Comparison of ENCODE assay signal across 1 cellular context in the genomic region with DNA sequence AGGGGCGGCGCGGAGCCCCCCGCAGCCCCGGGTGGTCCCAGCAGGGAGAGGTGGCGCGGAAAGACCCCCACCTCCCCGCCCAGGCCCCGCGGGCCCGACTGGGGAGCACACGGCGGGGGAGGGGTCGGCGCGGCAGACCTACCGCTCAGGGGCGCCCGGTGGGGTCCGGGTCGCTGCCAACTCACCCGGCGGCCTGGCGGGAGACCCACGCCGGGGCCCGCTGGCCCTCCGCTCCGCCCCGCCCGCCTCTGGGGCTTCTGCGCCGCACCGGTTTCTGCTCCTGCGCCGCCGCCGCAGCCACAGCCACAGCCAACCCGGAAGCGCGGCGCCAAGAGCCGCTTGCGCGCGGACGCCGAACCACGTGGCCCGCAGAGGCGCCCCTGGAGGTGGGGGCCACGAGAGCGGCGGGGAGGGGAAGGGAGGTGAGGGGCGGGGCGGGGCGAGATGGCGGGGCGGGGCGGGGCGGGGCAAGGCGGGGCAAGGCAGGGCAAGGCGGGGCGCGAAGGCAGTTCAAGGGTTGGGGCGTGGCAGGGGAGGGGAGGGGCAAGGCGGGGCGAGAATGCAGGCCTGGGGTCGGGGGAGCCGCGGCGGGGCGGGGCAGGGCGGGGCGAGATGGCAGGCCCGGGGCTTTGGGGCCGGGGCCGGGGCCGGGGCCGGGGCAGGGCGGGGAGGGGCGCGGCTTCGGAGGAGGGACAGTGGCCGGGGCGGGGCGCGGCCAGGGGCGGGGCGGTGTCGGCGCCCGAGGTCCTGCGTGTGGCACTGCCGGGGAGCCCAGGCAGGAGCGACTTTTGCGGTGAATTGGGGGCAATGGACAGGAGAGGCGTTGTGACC.
TF ChIP-seq lines count a peak whose summit lies in the region.

TSS of gene ZBTB24 (minus strand) at position 307 of the 831 bp plus-strand sequence. CDS start 1,193 bp downstream, outside the sequence.

TF ChIP-seq in HepG2, 621 proteins besides CTCF, POLR2A, EP300 and RAD21 (continued from another document and continues in another):
- TF ChIP-seq ZNF646 (CRISPR knock-in tag; IDR thresholded peaks at IDR 0.05): no peak; the same call in 1 of the 2 replicates
- no peak for TF ChIP-seq ZNF230 (CRISPR knock-in tag; IDR thresholded peaks at IDR 0.05)
- TF ChIP-seq, protein P1, sequence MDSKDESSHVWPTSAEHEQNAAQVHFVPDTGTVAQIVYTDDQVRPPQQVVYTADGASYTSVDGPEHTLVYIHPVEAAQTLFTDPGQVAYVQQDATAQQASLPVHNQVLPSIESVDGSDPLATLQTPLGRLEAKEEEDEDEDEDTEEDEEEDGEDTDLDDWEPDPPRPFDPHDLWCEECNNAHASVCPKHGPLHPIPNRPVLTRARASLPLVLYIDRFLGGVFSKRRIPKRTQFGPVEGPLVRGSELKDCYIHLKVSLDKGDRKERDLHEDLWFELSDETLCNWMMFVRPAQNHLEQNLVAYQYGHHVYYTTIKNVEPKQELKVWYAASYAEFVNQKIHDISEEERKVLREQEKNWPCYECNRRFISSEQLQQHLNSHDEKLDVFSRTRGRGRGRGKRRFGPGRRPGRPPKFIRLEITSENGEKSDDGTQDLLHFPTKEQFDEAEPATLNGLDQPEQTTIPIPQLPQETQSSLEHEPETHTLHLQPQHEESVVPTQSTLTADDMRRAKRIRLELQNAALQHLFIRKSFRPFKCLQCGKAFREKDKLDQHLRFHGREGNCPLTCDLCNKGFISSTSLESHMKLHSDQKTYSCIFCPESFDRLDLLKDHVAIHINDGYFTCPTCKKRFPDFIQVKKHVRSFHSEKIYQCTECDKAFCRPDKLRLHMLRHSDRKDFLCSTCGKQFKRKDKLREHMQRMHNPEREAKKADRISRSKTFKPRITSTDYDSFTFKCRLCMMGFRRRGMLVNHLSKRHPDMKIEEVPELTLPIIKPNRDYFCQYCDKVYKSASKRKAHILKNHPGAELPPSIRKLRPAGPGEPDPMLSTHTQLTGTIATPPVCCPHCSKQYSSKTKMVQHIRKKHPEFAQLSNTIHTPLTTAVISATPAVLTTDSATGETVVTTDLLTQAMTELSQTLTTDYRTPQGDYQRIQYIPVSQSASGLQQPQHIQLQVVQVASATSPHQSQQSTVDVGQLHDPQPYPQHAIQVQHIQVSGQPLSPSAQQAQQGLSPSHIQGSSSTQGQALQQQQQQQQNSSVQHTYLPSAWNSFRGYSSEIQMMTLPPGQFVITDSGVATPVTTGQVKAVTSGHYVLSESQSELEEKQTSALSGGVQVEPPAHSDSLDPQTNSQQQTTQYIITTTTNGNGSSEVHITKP (CRISPR knock-in tag; IDR thresholded peaks at IDR 0.05; ENCODE audit: low read depth): no peak
- TF ChIP-seq, protein P2, sequence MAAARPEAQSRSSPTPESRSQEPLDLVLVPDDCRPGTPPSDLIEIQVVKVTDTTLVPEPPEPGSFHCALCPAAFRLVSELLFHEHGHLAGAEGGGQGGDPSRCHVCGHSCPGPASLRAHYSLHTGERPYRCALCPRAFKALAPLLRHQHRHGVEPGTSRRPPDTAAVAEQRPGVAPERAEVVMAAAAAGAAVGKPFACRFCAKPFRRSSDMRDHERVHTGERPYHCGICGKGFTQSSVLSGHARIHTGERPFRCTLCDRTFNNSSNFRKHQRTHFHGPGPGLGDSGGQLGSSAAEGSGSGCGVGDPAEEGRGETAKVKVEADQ (CRISPR knock-in tag; IDR thresholded peaks at IDR 0.05; ENCODE audit: borderline replicate concordance): peak; percentile 82; the same call in 1 of the 2 replicates
- TF ChIP-seq, protein P3, sequence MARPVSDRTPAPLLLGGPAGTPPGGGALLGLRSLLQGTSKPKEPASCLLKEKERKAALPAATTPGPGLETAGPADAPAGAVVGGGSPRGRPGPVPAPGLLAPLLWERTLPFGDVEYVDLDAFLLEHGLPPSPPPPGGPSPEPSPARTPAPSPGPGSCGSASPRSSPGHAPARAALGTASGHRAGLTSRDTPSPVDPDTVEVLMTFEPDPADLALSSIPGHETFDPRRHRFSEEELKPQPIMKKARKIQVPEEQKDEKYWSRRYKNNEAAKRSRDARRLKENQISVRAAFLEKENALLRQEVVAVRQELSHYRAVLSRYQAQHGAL (CRISPR knock-in tag; IDR thresholded peaks at IDR 0.05; ENCODE audit: not compliant biosample characterization): no peak
- TF ChIP-seq, protein P4, sequence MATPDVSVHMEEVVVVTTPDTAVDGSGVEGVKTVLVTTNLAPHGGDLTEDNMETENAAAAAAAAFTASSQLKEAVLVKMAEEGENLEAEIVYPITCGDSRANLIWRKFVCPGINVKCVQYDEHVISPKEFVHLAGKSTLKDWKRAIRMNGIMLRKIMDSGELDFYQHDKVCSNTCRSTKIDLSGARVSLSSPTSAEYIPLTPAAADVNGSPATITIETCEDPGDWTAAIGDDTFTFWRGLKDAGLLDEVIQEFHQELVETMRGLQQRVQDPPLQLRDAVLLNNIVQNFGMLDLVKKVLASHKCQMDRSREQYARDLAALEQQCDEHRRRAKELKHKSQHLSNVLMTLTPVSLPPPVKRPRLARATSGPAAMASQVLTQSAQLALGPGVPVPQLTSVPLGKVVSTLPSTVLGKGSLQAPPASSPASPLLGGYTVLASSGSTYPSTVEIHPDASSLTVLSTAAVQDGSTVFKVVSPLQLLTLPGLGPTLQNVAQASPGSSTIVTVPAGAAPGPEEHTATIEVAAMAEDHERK (CRISPR knock-in tag; IDR thresholded peaks at IDR 0.05; ENCODE audit: low read depth): peak; percentile 59; the same call in 1 of the 2 replicates
- TF ChIP-seq MAFK (conservative IDR thresholded peaks at IDR 0.05 in 1 of 2, IDR thresholded peaks at IDR 0.05 in 1 of 2; ENCODE audit: low read length in 2 of 2): no peak
- TF ChIP-seq, protein P5, sequence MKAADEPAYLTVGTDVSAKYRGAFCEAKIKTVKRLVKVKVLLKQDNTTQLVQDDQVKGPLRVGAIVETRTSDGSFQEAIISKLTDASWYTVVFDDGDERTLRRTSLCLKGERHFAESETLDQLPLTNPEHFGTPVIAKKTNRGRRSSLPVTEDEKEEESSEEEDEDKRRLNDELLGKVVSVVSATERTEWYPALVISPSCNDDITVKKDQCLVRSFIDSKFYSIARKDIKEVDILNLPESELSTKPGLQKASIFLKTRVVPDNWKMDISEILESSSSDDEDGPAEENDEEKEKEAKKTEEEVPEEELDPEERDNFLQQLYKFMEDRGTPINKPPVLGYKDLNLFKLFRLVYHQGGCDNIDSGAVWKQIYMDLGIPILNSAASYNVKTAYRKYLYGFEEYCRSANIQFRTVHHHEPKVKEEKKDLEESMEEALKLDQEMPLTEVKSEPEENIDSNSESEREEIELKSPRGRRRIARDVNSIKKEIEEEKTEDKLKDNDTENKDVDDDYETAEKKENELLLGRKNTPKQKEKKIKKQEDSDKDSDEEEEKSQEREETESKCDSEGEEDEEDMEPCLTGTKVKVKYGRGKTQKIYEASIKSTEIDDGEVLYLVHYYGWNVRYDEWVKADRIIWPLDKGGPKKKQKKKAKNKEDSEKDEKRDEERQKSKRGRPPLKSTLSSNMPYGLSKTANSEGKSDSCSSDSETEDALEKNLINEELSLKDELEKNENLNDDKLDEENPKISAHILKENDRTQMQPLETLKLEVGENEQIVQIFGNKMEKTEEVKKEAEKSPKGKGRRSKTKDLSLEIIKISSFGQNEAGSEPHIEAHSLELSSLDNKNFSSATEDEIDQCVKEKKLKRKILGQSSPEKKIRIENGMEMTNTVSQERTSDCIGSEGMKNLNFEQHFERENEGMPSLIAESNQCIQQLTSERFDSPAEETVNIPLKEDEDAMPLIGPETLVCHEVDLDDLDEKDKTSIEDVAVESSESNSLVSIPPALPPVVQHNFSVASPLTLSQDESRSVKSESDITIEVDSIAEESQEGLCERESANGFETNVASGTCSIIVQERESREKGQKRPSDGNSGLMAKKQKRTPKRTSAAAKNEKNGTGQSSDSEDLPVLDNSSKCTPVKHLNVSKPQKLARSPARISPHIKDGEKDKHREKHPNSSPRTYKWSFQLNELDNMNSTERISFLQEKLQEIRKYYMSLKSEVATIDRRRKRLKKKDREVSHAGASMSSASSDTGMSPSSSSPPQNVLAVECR (CRISPR knock-in tag; IDR thresholded peaks at IDR 0.05; ENCODE audit: borderline replicate concordance): peak; percentile 75; the same call in 1 of the 2 replicates
- peak; percentile 59; the same call in 1 of the 2 replicates for TF ChIP-seq PHF20 (CRISPR knock-in tag; IDR thresholded peaks at IDR 0.05)
- TF ChIP-seq ZFY (CRISPR knock-in tag; IDR thresholded peaks at IDR 0.05): peak; percentile 77; the same call in 1 of the 2 replicates
- TF ChIP-seq ERF (CRISPR knock-in tag; IDR thresholded peaks at IDR 0.05): 0 out of 2 replicates have a peak, but pooled peaks have one; percentile 16
- TF ChIP-seq CBX1 (IDR thresholded peaks at IDR 0.05; ENCODE audit: low read depth): no peak
